Comparison of ENCODE assay signal across 9 cellular contexts in genomic region chr1:161216945-161217712, GRCh38. TPM values are rescaled to one million over a fixed set of nuclear protein-coding genes. Genes with fewer than 3 reads are reported as not detected.
A peak's percentile ranks its signal among the peaks of the same experiment; 100 is the strongest.
DNase-seq lines count a peak whose midpoint lies in the region; ATAC-seq, FAIRE-seq and TF ChIP-seq lines count a peak whose summit lies in the region.
"Had no signal": no experiment of that assay in that cellular context is flagged by ENCODE, and none has a peak within 500 bp of the region (broad histone marks: within the 10 kb centered on the region; RNA-seq: fewer than 3 reads in every experiment).

No MANE protein-coding gene starts in this region.

- no peak for TF ChIP-seq POLR2A in H54 (IDR thresholded peaks at IDR 0.05; ENCODE audit: low read depth, low read length)
- no peak for TF ChIP-seq POLR2A in ovary (IDR thresholded peaks at IDR 0.05)

- WGBS in ovary, 3 donors, result 24 to 53% (median 43%) methylated on average over 7 of the region's 7 CpGs

- ATAC-seq in GM21367 (IDR thresholded peaks at IDR 0.05; ENCODE audit: unreplicated experiment), result peak; percentile 89

- peak; percentile 46 for DNase-seq in DMS79 treated with DMSO at 0.1 percent for 48 hours (lab: John Stamatoyannopoulos, UW)
- DNase-seq in HK-2 (ENCODE audit: unreplicated experiment), result peak; percentile 67
- DNase-seq in amniotic epithelial cell (ENCODE audit: low read depth), result peak; percentile 90
- DNase-seq in medulla oblongata (ENCODE audit: extremely low spot score), result peak; percentile 75
- no peak for DNase-seq in H54 (ENCODE audit: insufficient read length, low spot score)
- DNase-seq in NCI-H2171 (lab: John Stamatoyannopoulos, UW), result no peak
- DNase-seq in ovary, result no peak

- intact Hi-C loops in ovary (cut with DNase I), result no loop called here

- no peak for FAIRE-seq in H54 (lab: Jason Lieb, UNC)

- no peak for TF ChIP-seq EP300 in ovary (IDR thresholded peaks at IDR 0.05)

- H3K27me3 ChIP-seq in ovary, result no peaks in the 10 kb centered on the region

- no peaks in the 10 kb centered on the region for H3K4me1 ChIP-seq in ovary (ENCODE audit: insufficient read depth)

- H3K4me3 ChIP-seq in ovary, result no peak overlapping the region

- H3K27ac ChIP-seq in ovary, result no peak overlapping the region

- TF ChIP-seq CTCF in ovary (IDR thresholded peaks at IDR 0.05), result no peak

- H3K36me3 ChIP-seq in ovary, result no peaks in the 10 kb centered on the region

- no peaks in the 10 kb centered on the region for H3K9me3 ChIP-seq in ovary

RNA-seq across cellular contexts. Expression of gene FCER1G, which starts 2.0 kb away (rescaled TPM):
- total RNA-seq in ovary, result 10 to 100 TPM in 4 of 7 donors, 1 to 10 TPM in 3; 7.1 to 38.0 (median 19.3) TPM
- 100 to 1,000 TPM in 1 of 2 donors, 10 to 100 TPM in 1; 38.3 to 270 TPM for polyA plus RNA-seq in ovary

RNA-seq across cellular contexts. Expression of gene APOA2, which starts 6.3 kb away (rescaled TPM):
- 1 to 10 TPM in 1 of 7 donors, under 1 TPM in 1, not detected in 5; 0.85 to 4.3 TPM for total RNA-seq in ovary
- polyA plus RNA-seq in ovary, result not detected
- total RNA-seq: lower leg skin had no signal

RNA-seq across cellular contexts. Expression of gene TOMM40L, which starts 8.7 kb away (rescaled TPM):
- 10 to 100 TPM in 1 of 7 donors, 1 to 10 TPM in 6; 2.4 to 15.2 (median 7.5) TPM for total RNA-seq in ovary
- polyA plus RNA-seq in ovary, result 10 to 100 TPM in 1 of 2 donors, 1 to 10 TPM in 1; 3.7 to 10.4 TPM

RNA-seq across cellular contexts. Expression of gene NDUFS2, which starts 15.0 kb away (rescaled TPM):
- total RNA-seq in ovary, result 100 to 1,000 TPM in 4 of 7 donors, 10 to 100 TPM in 3; 90.7 to 137 (median 105) TPM
- 100 to 1,000 TPM in 1 of 2 donors, 10 to 100 TPM in 1; 76.2 to 140 TPM for polyA plus RNA-seq in ovary

RNA-seq across cellular contexts. Expression of gene ADAMTS4, which starts 18.3 kb away (rescaled TPM):
- 100 to 1,000 TPM in 4 of 7 donors, 10 to 100 TPM in 3; 40.7 to 437 (median 103) TPM for total RNA-seq in ovary
- 10 to 100 TPM in 1 of 2 donors, under 1 TPM in 1; 0.90 to 19.4 TPM for polyA plus RNA-seq in ovary

Comparison
In these comparisons a context has a peak if more than half of its experiments do, and no peak if none do; other contexts are left out.
1. DNase-seq: peak in DMS79 treated with DMSO at 0.1 percent for 48 hours (single experiment), HK-2 (single experiment), amniotic epithelial cell (single experiment) and medulla oblongata (single experiment); none in H54 (single experiment), NCI-H2171 (single experiment) and ovary (0 of 5).